In the genomic region with DNA sequence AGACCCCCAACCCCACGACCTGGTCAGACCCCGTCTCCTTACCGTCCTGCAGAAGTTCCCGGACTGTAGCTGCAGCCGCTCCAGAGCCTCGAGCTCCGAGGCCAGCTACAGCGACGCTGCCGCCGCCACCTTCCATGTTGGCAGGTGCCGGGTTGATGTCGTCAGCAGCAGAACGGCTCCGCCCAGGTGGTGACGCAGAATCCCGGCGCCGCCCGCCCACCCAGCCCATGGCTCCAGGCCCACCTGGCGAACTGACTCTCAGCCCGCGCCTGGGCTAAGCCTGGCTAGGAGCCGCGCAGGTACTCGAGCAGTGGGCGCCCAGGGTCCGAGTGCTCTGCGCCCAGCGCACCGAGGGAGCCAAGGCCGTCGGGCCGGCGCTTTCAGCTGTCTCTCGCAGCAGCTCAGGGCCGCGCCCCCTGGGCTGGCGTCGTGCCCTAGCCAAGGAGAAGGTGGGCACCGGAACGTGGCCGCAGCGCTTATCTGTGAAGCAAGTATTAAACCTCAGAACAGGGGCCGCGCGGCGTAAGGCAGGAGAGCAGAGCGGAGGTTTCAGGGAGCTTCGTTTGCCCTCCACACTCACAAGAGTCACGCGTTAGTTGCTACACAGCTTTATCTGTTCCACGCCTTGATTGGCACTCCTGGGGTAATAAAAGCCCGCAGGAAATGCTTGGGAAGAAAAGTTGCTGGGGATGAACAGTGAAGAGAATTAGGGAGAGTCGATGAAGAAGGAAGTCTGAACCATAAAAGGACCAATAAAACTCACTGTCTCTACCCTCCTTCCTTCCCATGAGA, we compare ENCODE assay signal across 8 cellular contexts. TPM values are rescaled to one million over a fixed set of nuclear protein-coding genes. Genes with fewer than 3 reads are reported as not detected.
DNase-seq lines count a peak whose midpoint lies in the region; TF ChIP-seq lines count a peak whose summit lies in the region.

A gene (minus strand): TSS at position 160 of the 792 bp plus-strand sequence. CDS start 24 bp downstream, at position 136.
A gene with protein sequence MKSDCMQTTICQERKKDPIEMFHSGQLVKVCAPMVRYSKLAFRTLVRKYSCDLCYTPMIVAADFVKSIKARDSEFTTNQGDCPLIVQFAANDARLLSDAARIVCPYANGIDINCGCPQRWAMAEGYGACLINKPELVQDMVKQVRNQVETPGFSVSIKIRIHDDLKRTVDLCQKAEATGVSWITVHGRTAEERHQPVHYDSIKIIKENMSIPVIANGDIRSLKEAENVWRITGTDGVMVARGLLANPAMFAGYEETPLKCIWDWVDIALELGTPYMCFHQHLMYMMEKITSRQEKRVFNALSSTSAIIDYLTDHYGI (plus strand): TSS at position 211 of the 792 bp plus-strand sequence. CDS start 3,100 bp downstream, outside the sequence.

- H3K4me2 ChIP-seq in SK-N-SH: peak within 1 kb of the TSS; percentile 92
- H3K4me2 ChIP-seq in osteoblast (ENCODE audit: insufficient read depth, low read length): peak within 1 kb of the TSS; percentile 99

- WGBS in SK-N-SH (ENCODE audit: low lambda C conversion rate): 3% methylated on average over 22 of the region's 55 CpGs
- WGBS in testis, 2 donors: 0% methylated on average over 11 to 45 of the region's 55 CpGs

- peak within 1 kb of the TSS; percentile 94 for H3K9ac ChIP-seq in SK-N-SH

- POLR2A ChIA-PET in SK-N-SH (lab: Yijun Ruan, JAX): interaction anchor here (0.7 to 2.0 kb wide), 5 partner anchors 12 to 395 kb away, joined by 3 to 14 read pairs (median 4); a partner anchor contains a TSS

- H3K4me1 ChIP-seq in HAP-1 (peaks cover 10% of the 10 kb centered on the region), SK-N-SH (ENCODE audit: control insufficient read depth in 1 of 2, insufficient read depth in 2 of 2, low read depth in 1 of 2, low read length in 1 of 2) (peaks cover 17 to 28% of the 10 kb centered on the region in 2 experiments; a peak in 3 of 4 replicates), osteoblast (ENCODE audit: insufficient read depth, low read length) (peaks cover 45% of the 10 kb centered on the region), testis (peaks cover 7% of the 10 kb centered on the region)

- no peak for TF ChIP-seq POLR2A in testis (IDR thresholded peaks at IDR 0.05)

- intact Hi-C loops in testis (cut with DNase I; ENCODE audit: low total_unique reads): no loop called here

- peaks cover 67% of the 10 kb centered on the region for H3K4me1 Mint-ChIP-seq in activated naive CD4-positive, alpha-beta T cell treated with anti-CD3 and anti-CD28 coated beads, Interleukin-2, amount 50 U/mL, for 24 hours

- peak within 1 kb of the TSS; percentile 88 for H3K4me3 Mint-ChIP-seq in activated naive CD4-positive, alpha-beta T cell treated with anti-CD3 and anti-CD28 coated beads, Interleukin-2, amount 50 U/mL, for 24 hours

- H3K27me3 Mint-ChIP-seq in activated naive CD4-positive, alpha-beta T cell treated with anti-CD3 and anti-CD28 coated beads, Interleukin-2, amount 50 U/mL, for 24 hours: no peaks in the 10 kb centered on the region

- no peak; the same call in 1 of the 2 replicates for TF ChIP-seq RAD21 in SK-N-SH (IDR thresholded peaks at IDR 0.05; ENCODE audit: low read length)

- in situ Hi-C loops in HAP-1 (cut with MboI; ENCODE audit: low sequenced_read_pairs): no loop called here

- H3K9me3 ChIP-seq in HAP-1 (no peaks in the 10 kb centered on the region), MG63 (peaks cover 7% of the 10 kb centered on the region; the same call in 1 of the 2 replicates), SK-N-SH (no peaks in the 10 kb centered on the region; the same call in 1 of the 2 replicates), osteoblast (ENCODE audit: low read depth, low read length) (no peaks in the 10 kb centered on the region), testis (no peaks in the 10 kb centered on the region)

- H3K27ac ChIP-seq in SK-N-SH (ENCODE audit: low read depth in 2 of 2, low read length in 1 of 2) (peak within 1 kb of the TSS; percentile 92 to 96), osteoblast (ENCODE audit: low read depth, low read length) (peak within 1 kb of the TSS; percentile 94), testis (peak within 1 kb of the TSS; percentile 87 to 95)

- peak within 1 kb of the TSS; percentile 96 for H3K27ac Mint-ChIP-seq in activated naive CD4-positive, alpha-beta T cell treated with anti-CD3 and anti-CD28 coated beads, Interleukin-2, amount 50 U/mL, for 24 hours

- CTCF ChIA-PET in SK-N-SH (lab: Yijun Ruan, JAX): interaction anchor here (0.6 to 1.6 kb wide), 12 partner anchors 13 to 771 kb away, joined by 3 to 5 read pairs (median 3); a partner anchor contains a TSS

- peaks cover 3% of the 10 kb centered on the region for H3K36me3 Mint-ChIP-seq in activated naive CD4-positive, alpha-beta T cell treated with anti-CD3 and anti-CD28 coated beads, Interleukin-2, amount 50 U/mL, for 24 hours

- peak within 1 kb of the TSS; percentile 80 for H2AFZ ChIP-seq in SK-N-SH (ENCODE audit: low read depth)
- peak within 1 kb of the TSS; percentile 97 for H2AFZ ChIP-seq in osteoblast (ENCODE audit: low read length)

- no peak for TF ChIP-seq EP300 in SK-N-SH (IDR thresholded peaks at IDR 0.05; ENCODE audit: borderline replicate concordance in 1 of 2, low read depth in 1 of 2, low read length in 1 of 2)

- no peaks in the 10 kb centered on the region for H3K9me3 Mint-ChIP-seq in activated naive CD4-positive, alpha-beta T cell treated with anti-CD3 and anti-CD28 coated beads, Interleukin-2, amount 50 U/mL, for 24 hours

- no peaks in the 10 kb centered on the region for H3K9me2 ChIP-seq in SK-N-SH

- peaks cover 17% of the 10 kb centered on the region for H3F3A ChIP-seq in SK-N-SH (replicated peaks; ENCODE audit: insufficient read depth)

- H3K36me3 ChIP-seq in HAP-1 (replicated peaks): peaks cover 5% of the 10 kb centered on the region; the same call in 1 of the 2 replicates
- H3K36me3 ChIP-seq in MG63: 0 out of 2 replicates have a peak, but pooled peaks cover 3% of the 10 kb centered on the region
- peaks cover 24 to 33% of the 10 kb centered on the region in 2 experiments for H3K36me3 ChIP-seq in SK-N-SH (replicated peaks in 1 of 2; ENCODE audit: control insufficient read depth in 1 of 2, insufficient read depth in 2 of 2, low read length in 1 of 2)
- H3K36me3 ChIP-seq in osteoblast (ENCODE audit: insufficient read depth, low read length): no peaks in the 10 kb centered on the region
- no peaks in the 10 kb centered on the region for H3K36me3 ChIP-seq in testis (ENCODE audit: low read depth, missing control alignments)

- no peaks in the 10 kb centered on the region for H3K27me3 ChIP-seq in HAP-1 (ENCODE audit: low read depth)
- no peaks in the 10 kb centered on the region for H3K27me3 ChIP-seq in MG63
- no peaks in the 10 kb centered on the region for H3K27me3 ChIP-seq in SK-N-SH (ENCODE audit: insufficient read depth)
- no peaks in the 10 kb centered on the region for H3K27me3 ChIP-seq in osteoblast (ENCODE audit: insufficient read depth, low read length)
- H3K27me3 ChIP-seq in testis: no peaks in the 10 kb centered on the region

- peak within 1 kb of the TSS; percentile 84 for H3K4me3 ChIP-seq in HAP-1
- H3K4me3 ChIP-seq in MG63: peak within 1 kb of the TSS; percentile 81
- H3K4me3 ChIP-seq in SK-N-SH (ENCODE audit: low read depth in 2 of 2, low read length in 1 of 2): peak within 1 kb of the TSS; percentile 88 to 100
- H3K4me3 ChIP-seq in osteoblast (ENCODE audit: insufficient read depth, low read length): peak within 1 kb of the TSS; percentile 91
- peak within 1 kb of the TSS; percentile 88 to 99 for H3K4me3 ChIP-seq in testis

- TF ChIP-seq CTCF in SK-N-SH (IDR thresholded peaks at IDR 0.05) (no peak), osteoblast (IDR thresholded peaks at IDR 0.05; ENCODE audit: extremely low read depth, low read depth, low read length) (no peak), testis (IDR thresholded peaks at IDR 0.05) (no peak)

- H4K20me1 ChIP-seq in SK-N-SH (ENCODE audit: insufficient read depth): no peaks in the 10 kb centered on the region
- H4K20me1 ChIP-seq in osteoblast (ENCODE audit: insufficient read depth, low read length): peaks cover 4% of the 10 kb centered on the region

- H3K79me2 ChIP-seq in SK-N-SH (ENCODE audit: insufficient read depth) (peaks cover 87% of the 10 kb centered on the region), osteoblast (ENCODE audit: insufficient read depth, low read length) (peaks cover 48% of the 10 kb centered on the region)

- DNase-seq in GM04504 (ENCODE audit: low read depth) (peak; percentile 61), HAP-1 (ENCODE audit: low spot score in 2 of 2) (peak; percentile 62 to 86), MG63 (peak; percentile 59), SK-N-SH (peak; percentile 96), globus pallidus (ENCODE audit: low spot score) (peak; percentile 73), osteoblast (ENCODE audit: insufficient read length, low spot score, missing footprints) (peak; percentile 89), testis (peak; percentile 89)

TF ChIP-seq in SK-N-SH, 30 proteins besides CTCF, POLR2A, EP300 and RAD21 (continues in another document):
- peak; percentile 83 for TF ChIP-seq NFIC (IDR thresholded peaks at IDR 0.05; ENCODE audit: borderline replicate concordance)
- TF ChIP-seq POLR2AphosphoS5 (IDR thresholded peaks at IDR 0.05; ENCODE audit: low read depth, low read length): peak; percentile 90
- peak; percentile 84; the same call in 1 of the 2 replicates for TF ChIP-seq SIN3A (IDR thresholded peaks at IDR 0.05; ENCODE audit: borderline replicate concordance, low read depth, low read length)
- peak; percentile 14; the same call in 1 of the 2 replicates for TF ChIP-seq GATA2 (CRISPR knock-in tag; IDR thresholded peaks at IDR 0.05)
- no peak for TF ChIP-seq FOXJ3 (CRISPR knock-in tag; IDR thresholded peaks at IDR 0.05)
- no peak for TF ChIP-seq CHD2 (IDR thresholded peaks at IDR 0.05; ENCODE audit: low read length, partially characterized antibody)

RNA-seq across cellular contexts. Expression of the first gene that starts in this region (rescaled TPM):
- total RNA-seq in MG63 (2014; rRNA removed; shearing (Covaris generic); ENCODE audit: low replicate concordance): 37.5 and 98.0 TPM in 2 replicates
- polyA plus RNA-seq in SK-N-SH (2012; rRNA removed) (21.2 and 28.6 TPM in 2 replicates), testis (ENCODE audit: insufficient read depth, low read depth, low replicate concordance) (27.1 TPM)
- polyA plus RNA-seq in SK-N-SH (2012; cell fraction: cytosol; rRNA removed): 26.1 and 31.4 TPM in 2 replicates
- 22.1 and 34.2 TPM in 2 replicates for polyA plus RNA-seq in SK-N-SH (2012; cell fraction: nucleus; rRNA removed)
- total RNA-seq in osteoblast (29.7 and 51.0 TPM in 2 replicates), testis (10 to 100 TPM; 70.6 to 76.1 TPM)

RNA-seq across cellular contexts. Expression of the second gene that starts in this region (rescaled TPM):
- 1.7 and 1.8 TPM in 2 replicates for total RNA-seq in MG63 (2014; rRNA removed; shearing (Covaris generic); ENCODE audit: low replicate concordance)
- polyA plus RNA-seq in SK-N-SH (2012; rRNA removed) (9.7 and 11.5 TPM in 2 replicates), testis (ENCODE audit: insufficient read depth, low read depth, low replicate concordance) (9.5 TPM)
- 12.1 and 16.3 TPM in 2 replicates for polyA plus RNA-seq in SK-N-SH (2012; cell fraction: cytosol; rRNA removed)
- polyA plus RNA-seq in SK-N-SH (2012; cell fraction: nucleus; rRNA removed): 11.8 and 18.8 TPM in 2 replicates
- total RNA-seq in osteoblast (5.4 and 8.5 TPM in 2 replicates), testis (10 to 100 TPM; 19.5 to 30.2 TPM)

Comparison
In these comparisons a context has a peak if more than half of its experiments do, and no peak if none do; other contexts are left out.
1. Peak in every context shown above with its lines: DNase-seq, H3K4me3 ChIP-seq and H3K27ac ChIP-seq.